10 cellular contexts compared by ENCODE assay signal in genomic region chr4:55553442-55553841, GRCh38. TPM values are rescaled to one million over a fixed set of nuclear protein-coding genes. Genes with fewer than 3 reads are reported as not detected.
DNase-seq lines count a peak whose midpoint lies in the region; ATAC-seq, FAIRE-seq and TF ChIP-seq lines count a peak whose summit lies in the region.
"Had no signal": no experiment of that assay in that cellular context is flagged by ENCODE, and none has a peak within 500 bp of the region (broad histone marks: within the 10 kb centered on the region; RNA-seq: fewer than 3 reads in every experiment).

No MANE protein-coding gene starts in this region.

- POLR2A ChIA-PET in WTC11 (lab: Charles Lee) = no interaction called here

- no peak overlapping the region for H3K27ac ChIP-seq in kidney (ENCODE audit: low read depth in 2 of 2, low read length in 2 of 2)
- peak overlapping the region; percentile 49 for H3K27ac ChIP-seq in vagina

- H3K4me1 Mint-ChIP-seq in WTC11 = peaks cover 27% of the 10 kb centered on the region

- ATAC-seq in Right ventricle myocardium superior (ENCODE audit: poor library complexity) = peak; percentile 57
- ATAC-seq in WTC11 = peak; percentile 95
- no peak for ATAC-seq in GM18498 (IDR thresholded peaks at IDR 0.05; ENCODE audit: unreplicated experiment)

- TF ChIP-seq CTCF in WTC11 (IDR thresholded peaks at IDR 0.05) (no peak), kidney (IDR thresholded peaks at IDR 0.05; ENCODE audit: borderline replicate concordance, extremely low read depth, insufficient read depth) (no peak), vagina (IDR thresholded peaks at IDR 0.05) (no peak)

- no peak for FAIRE-seq in kidney (lab: Jason Lieb, UNC)

- H3K4me1 ChIP-seq in kidney (ENCODE audit: control insufficient read depth in 1 of 2, insufficient read depth in 1 of 2, low read depth in 1 of 2, low read length in 2 of 2) (no peaks in the 10 kb centered on the region), vagina (peaks cover 6% of the 10 kb centered on the region)

- H3K4me3 Mint-ChIP-seq in WTC11 = no peak overlapping the region

- CTCF ChIA-PET in WTC11 (lab: Charles Lee) = interaction anchor here (1.5 kb wide), 1 partner anchor 122 kb away, joined by 3 read pairs; no protein-coding TSS in a partner anchor

- H3K4me3 ChIP-seq in kidney (ENCODE audit: low read length in 2 of 2) (peak overlapping the region; percentile 45 to 49), vagina (peak overlapping the region; percentile 33 to 41)

- DNase-seq in Right ventricle myocardium superior (no peak), cardiac septum (ENCODE audit: low spot score) (no peak), WTC11 (ENCODE audit: low spot score) (peak; percentile 26), kidney (no peak), vagina (ENCODE audit: extremely low spot score in 2 of 2) (no peak), SW 1271 (lab: John Stamatoyannopoulos, UW) (no peak), OCI-M2 (lab: John Stamatoyannopoulos, UW; ENCODE audit: unreplicated experiment) (no peak)
- DNase-seq: GF-D8 had no signal

- H3K27me3 ChIP-seq in vagina = no peaks in the 10 kb centered on the region

- H3K27me3 Mint-ChIP-seq in WTC11 (ENCODE audit: low read depth) = no peaks in the 10 kb centered on the region

- TF ChIP-seq POLR2A in vagina (IDR thresholded peaks at IDR 0.05) = no peak

- H3K9me3 ChIP-seq in kidney (ENCODE audit: control insufficient read depth in 1 of 2, low read length in 2 of 2) = no peaks in the 10 kb centered on the region
- H3K9me3 ChIP-seq in vagina = no peaks in the 10 kb centered on the region

- intact Hi-C loops in Right ventricle myocardium superior (cut with DNase I) (loop anchor here (10.0 kb wide), 2 partner anchors 99 to 209 kb away; partner anchors contain the start of gene SRD5A3), cardiac septum (cut with DNase I) (loop anchor here (5.0 kb wide), 1 partner anchor 106 kb away; no protein-coding TSS in a partner anchor), kidney (cut with DNase I) (no loop called here), vagina (cut with DNase I) (no loop called here)

- H3K36me3 ChIP-seq in kidney (ENCODE audit: control insufficient read depth in 1 of 2, insufficient read depth in 2 of 2, low read length in 2 of 2) (no peaks in the 10 kb centered on the region), vagina (no peaks in the 10 kb centered on the region)

- peaks cover 11% of the 10 kb centered on the region for H3K9me3 Mint-ChIP-seq in WTC11

- peak overlapping the region in 1 of 2 donors; percentile 55 for H3K9ac ChIP-seq in kidney (ENCODE audit: low read length in 2 of 2)

- H3K27ac Mint-ChIP-seq in WTC11 = no peak overlapping the region

- peaks cover 3% of the 10 kb centered on the region; the same call in 1 of the 2 replicates for H3K36me3 Mint-ChIP-seq in WTC11

TF ChIP-seq in WTC11, 78 proteins besides CTCF, POLR2A, EP300 and RAD21:
- 0 out of 2 replicates have a peak, but pooled peaks have one; percentile 30 for TF ChIP-seq MAX (CRISPR knock-in tag; IDR thresholded peaks at IDR 0.05)
- no peak for TF ChIP-seq IRF1 (CRISPR knock-in tag; IDR thresholded peaks at IDR 0.05)
- no peak for TF ChIP-seq GRHL2 (CRISPR knock-in tag; IDR thresholded peaks at IDR 0.05; ENCODE audit: insufficient replicate concordance, severe bottlenecking)
- no peak for TF ChIP-seq FOXJ3 (CRISPR knock-in tag; IDR thresholded peaks at IDR 0.05; ENCODE audit: borderline replicate concordance)
- TF ChIP-seq E2F4 (CRISPR knock-in tag; IDR thresholded peaks at IDR 0.05; ENCODE audit: borderline replicate concordance, low read depth) = no peak
- TF ChIP-seq TP53 (CRISPR knock-in tag; IDR thresholded peaks at IDR 0.05) = no peak
- no peak for TF ChIP-seq EMX1 (CRISPR knock-in tag; IDR thresholded peaks at IDR 0.05)
- no peak for TF ChIP-seq ZNF281 (CRISPR knock-in tag; IDR thresholded peaks at IDR 0.05)
- TF ChIP-seq PREB (CRISPR knock-in tag; IDR thresholded peaks at IDR 0.05; ENCODE audit: borderline replicate concordance) = no peak
- no peak for TF ChIP-seq ELF4 (CRISPR knock-in tag; IDR thresholded peaks at IDR 0.05; ENCODE audit: low read depth)
- 0 out of 2 replicates have a peak, but pooled peaks have one; percentile 39 for TF ChIP-seq NFYB (CRISPR knock-in tag; conservative IDR thresholded peaks at IDR 0.05; ENCODE audit: low read depth)
- no peak for TF ChIP-seq JUN (CRISPR knock-in tag; IDR thresholded peaks at IDR 0.05)
- TF ChIP-seq TEAD1 (CRISPR knock-in tag; IDR thresholded peaks at IDR 0.05) = no peak

RNA-seq across cellular contexts. Expression of gene CLOCK, which starts 6.7 kb away (rescaled TPM):
- total RNA-seq in Right ventricle myocardium superior = 35.8 TPM
- total RNA-seq in cardiac septum = 32.0 TPM
- 18.6 to 18.9 TPM (median 18.6 TPM) in 3 replicates for total RNA-seq in WTC11 (2021)
- 28.9 TPM for total RNA-seq in kidney
- 3.8 TPM for polyA plus RNA-seq in kidney (ENCODE audit: insufficient read depth, low read depth, low replicate concordance)
- total RNA-seq in vagina = 34.4 TPM

RNA-seq across cellular contexts. Expression of gene PDCL2, which starts 38.6 kb away (rescaled TPM):
- total RNA-seq in Right ventricle myocardium superior (not detected), cardiac septum (not detected), WTC11 (2021) (0.21 TPM in 1 of 3 replicates, not detected in the others), kidney (not detected), vagina (not detected)
- not detected for polyA plus RNA-seq in kidney (ENCODE audit: insufficient read depth, low read depth, low replicate concordance)
- total RNA-seq: liver had no signal
- polyA plus RNA-seq: liver had no signal

Comparison
In these comparisons a context has a peak if more than half of its experiments do, and no peak if none do; other contexts are left out.
1. intact Hi-C loops: an anchor here in Right ventricle myocardium superior (10.0 kb wide) and cardiac septum (5.0 kb wide); none called in kidney and vagina.